ENCODE assay signal across 25 cellular contexts in the genomic region with DNA sequence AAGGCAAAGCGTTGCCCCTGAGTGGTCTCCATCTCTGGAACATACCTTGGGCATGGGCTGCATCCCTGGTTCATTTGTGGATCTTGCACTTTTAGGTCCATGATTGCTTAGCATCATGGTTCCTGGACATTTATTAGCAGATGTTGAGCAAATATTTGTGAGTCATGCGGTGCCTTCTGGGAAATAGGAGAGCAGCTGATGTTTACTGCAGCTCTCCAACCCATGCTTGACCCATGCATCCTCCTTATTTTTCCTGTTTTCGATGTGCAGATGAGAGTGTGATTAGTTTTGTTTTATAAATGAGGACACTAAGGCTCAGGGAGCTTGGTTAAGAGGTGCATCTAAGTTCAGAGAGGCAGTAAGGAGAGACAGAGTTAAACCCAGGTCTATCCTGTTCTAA.
"Had no signal": no experiment of that assay in that cellular context is flagged by ENCODE, and none has a peak within 500 bp of the region (broad histone marks: within the 10 kb centered on the region; RNA-seq: fewer than 3 reads in every experiment).

No MANE protein-coding gene starts in this region.

- H3K27me3 ChIP-seq: body of pancreas had no signal

- ATAC-seq: activated CD4-positive, alpha-beta T cell treated with anti-CD3 and anti-CD28 coated beads for 36 hours; activated CD8-positive, alpha-beta T cell treated with anti-CD3 and anti-CD28 coated beads for 36 hours; activated T-cell treated with anti-CD3 and anti-CD28 coated beads, Interleukin-2, amount 50 U/mL, for 4 hours; activated T-helper 17 cell treated with anti-CD3 and anti-CD28 coated beads, Interleukin-2, amount 50 U/mL, for 72 hours; body of pancreas; esophagus mucosa; T-helper 17 cell had no signal

- H3K4me1 ChIP-seq: body of pancreas had no signal

- DNase-seq: activated CD4-positive, alpha-beta T cell treated with anti-CD3 and anti-CD28 coated beads for 36 hours; activated CD4-positive, alpha-beta T cell treated with anti-CD3 and anti-CD28 coated beads, Interleukin-2, amount 10 ng/mL, durations not matched to agents 7 days and 5 days; activated CD4-positive, alpha-beta T cell treated with anti-CD3 and anti-CD28 coated beads, Interleukin-2, amount 50 U/mL, for 4 hours; activated CD4-positive, CD25-positive, alpha-beta regulatory T cell; activated CD4-positive, CD25-positive, alpha-beta regulatory T cell treated with anti-CD3 and anti-CD28 coated beads, Interleukin-2, amount 50 U/mL, for 72 hours; activated CD8-positive, alpha-beta memory T cell treated with anti-CD3 and anti-CD28 coated beads for 24 hours; activated CD8-positive, alpha-beta T cell treated with anti-CD3 and anti-CD28 coated beads for 36 hours; activated effector memory CD4-positive, alpha-beta T cell treated with Interleukin-2 at 50 U/mL for 16 hours; activated gamma-delta T cell treated with Interleukin-2 at 50 U/mL for 16 hours; activated naive CD4-positive, alpha-beta T cell treated with anti-CD3 and anti-CD28 coated beads, Interleukin-2, amount 50 U/mL, for 16 hours; activated naive CD4-positive, alpha-beta T cell treated with Interleukin-2 at 50 U/mL for 16 hours; activated T-cell treated with anti-CD3 and anti-CD28 coated beads, Interleukin-2, amount 50 U/mL, for 4 hours; amniotic stem cell; anterior cingulate cortex; body of pancreas; caudate nucleus; effector CD8-positive, alpha-beta T cell; endodermal cell; foreskin melanocyte; head of caudate nucleus; T-helper 1 cell; T-helper 17 cell; T1000 had no signal

- H3K4me3 ChIP-seq: body of pancreas had no signal

- H3K9me3 ChIP-seq: body of pancreas had no signal

- H3K27ac ChIP-seq: body of pancreas had no signal
